In genomic region chr5:96333397-96333790, GRCh38 we compare ENCODE assay signal across 20 cellular contexts.
"Had no signal": no experiment of that assay in that cellular context is flagged by ENCODE, and none has a peak within 500 bp of the region (broad histone marks: within the 10 kb centered on the region; RNA-seq: fewer than 3 reads in every experiment).

No MANE protein-coding gene starts in this region.

- H3K4me3 Mint-ChIP-seq: activated naive CD4-positive, alpha-beta T cell treated with anti-CD3 and anti-CD28 coated beads, Interleukin-2, amount 50 U/mL, for 24 hours; nephron progenitor cell; stimulated activated naive B cell treated with anti-CD40 and anti-IgM and Interleukin-4, amounts not matched to agents 10 μg/mL and 1 μg/mL and 100 μg/mL, for 72 hours had no signal

- H3K9me3 Mint-ChIP-seq: activated naive CD4-positive, alpha-beta T cell treated with anti-CD3 and anti-CD28 coated beads, Interleukin-2, amount 50 U/mL, for 24 hours; nephron progenitor cell; stimulated activated naive B cell treated with anti-CD40 and anti-IgM and Interleukin-4, amounts not matched to agents 10 μg/mL and 1 μg/mL and 100 μg/mL, for 72 hours had no signal

- DNase-seq: activated CD4-positive, alpha-beta T cell treated with anti-CD3 and anti-CD28 coated beads, Interleukin-2, amount 50 U/mL, for 4 hours; activated CD4-positive, CD25-positive, alpha-beta regulatory T cell treated with anti-CD3 and anti-CD28 coated beads, Interleukin-2, amount 50 U/mL, for 72 hours; activated effector memory CD4-positive, alpha-beta T cell treated with Interleukin-2 at 50 U/mL for 16 hours; activated T-cell treated with anti-CD3 and anti-CD28 coated beads, Interleukin-2, amount 50 U/mL, for 1 hour; amniotic stem cell; effector CD4-positive, alpha-beta T cell; foreskin keratinocyte; head of caudate nucleus; nephron progenitor cell; ovary; stimulated activated naive B cell treated with anti-CD40 and anti-IgM and Interleukin-4, amounts not matched to agents 10 μg/mL and 1 μg/mL and 100 μg/mL, for 72 hours; SW 1271; upper lobe of right lung had no signal

- H3K27me3 ChIP-seq: foreskin keratinocyte, left lung, ovary, upper lobe of right lung had no signal

- H3K9me3 ChIP-seq: left lung, ovary, upper lobe of right lung had no signal

- FAIRE-seq: bronchial epithelial cell, colon, endothelial cell of umbilical vein, islet of Langerhans had no signal

- H3K36me3 Mint-ChIP-seq: activated naive CD4-positive, alpha-beta T cell treated with anti-CD3 and anti-CD28 coated beads, Interleukin-2, amount 50 U/mL, for 24 hours; stimulated activated naive B cell treated with anti-CD40 and anti-IgM and Interleukin-4, amounts not matched to agents 10 μg/mL and 1 μg/mL and 100 μg/mL, for 72 hours had no signal

- H3K4me3 ChIP-seq: left lung, ovary, skin epidermis, upper lobe of right lung had no signal

- H3K4me1 Mint-ChIP-seq: activated naive CD4-positive, alpha-beta T cell treated with anti-CD3 and anti-CD28 coated beads, Interleukin-2, amount 50 U/mL, for 24 hours had no signal

- H3K27ac ChIP-seq: foreskin keratinocyte, left lung, ovary, skin epidermis, upper lobe of right lung had no signal

- H3K27ac Mint-ChIP-seq: activated naive CD4-positive, alpha-beta T cell treated with anti-CD3 and anti-CD28 coated beads, Interleukin-2, amount 50 U/mL, for 24 hours; stimulated activated naive B cell treated with anti-CD40 and anti-IgM and Interleukin-4, amounts not matched to agents 10 μg/mL and 1 μg/mL and 100 μg/mL, for 72 hours had no signal

- H3K36me3 ChIP-seq: left lung, ovary, upper lobe of right lung had no signal

- ATAC-seq: foreskin keratinocyte; left lung; stimulated activated naive B cell treated with anti-CD40 and anti-IgM and Interleukin-4, amounts not matched to agents 10 μg/mL and 1 μg/mL and 100 μg/mL, for 72 hours; upper lobe of right lung had no signal
